ENCODE assay signal across 12 cellular contexts in genomic region chr5:134133995-134134541, GRCh38. TPM values are rescaled to one million over a fixed set of nuclear protein-coding genes. Genes with fewer than 3 reads are reported as not detected.
DNase-seq lines count a peak whose midpoint lies in the region; ATAC-seq, FAIRE-seq and TF ChIP-seq lines count a peak whose summit lies in the region.
"Had no signal": no experiment of that assay in that cellular context is flagged by ENCODE, and none has a peak within 500 bp of the region (broad histone marks: within the 10 kb centered on the region; RNA-seq: fewer than 3 reads in every experiment).

No MANE protein-coding gene starts in this region.

- no peak overlapping the region for H3K27ac Mint-ChIP-seq in activated naive CD4-positive, alpha-beta T cell treated with anti-CD3 and anti-CD28 coated beads for 36 hours
- peak overlapping the region; percentile 81 for H3K27ac Mint-ChIP-seq in activated CD4-positive, alpha-beta T cell treated with anti-CD3 and anti-CD28 coated beads, Interleukin-2, amount 10 ng/mL, durations not matched to agents 7 days and 5 days
- H3K27ac Mint-ChIP-seq in glutamatergic neuron (ENCODE audit: unreplicated experiment): no peak overlapping the region

- no peak for ATAC-seq in stimulated activated naive CD8-positive, alpha-beta T cell treated with anti-CD3 and anti-CD28 coated beads, Interleukin-15, Interleukin-2, amounts not matched to agents 100 U/mL and 50 U/mL, for 24 hours
- ATAC-seq: HCT116 had no signal

- no peak for TF ChIP-seq CTCF in glutamatergic neuron (IDR thresholded peaks at IDR 0.05; ENCODE audit: partially characterized antibody, unreplicated experiment)

- CTCF ChIA-PET in activated naive CD4-positive, alpha-beta T cell treated with anti-CD3 and anti-CD28 coated beads for 36 hours (lab: Charles Lee): interaction anchor here (0.6 to 25.6 kb wide), 6 partner anchors 11 to 93 kb away, joined by 3 to 593 read pairs (median 19); partner anchors contain the start of gene TCF7
- CTCF ChIA-PET in activated CD4-positive, alpha-beta T cell treated with anti-CD3 and anti-CD28 coated beads, Interleukin-2, amount 10 ng/mL, durations not matched to agents 7 days and 5 days (lab: Charles Lee): interaction anchor here (1.0 to 13.1 kb wide), 8 partner anchors 8 to 94 kb away, joined by 3 to 258 read pairs (median 4); no protein-coding TSS in a partner anchor

- intact Hi-C loops in activated naive CD4-positive, alpha-beta T cell treated with anti-CD3 and anti-CD28 coated beads for 36 hours (cut with micrococcal nuclease): loop anchor here (5.0 kb wide), 1 partner anchor 262 kb away; no protein-coding TSS in a partner anchor

- H3K9me3 Mint-ChIP-seq in activated naive CD4-positive, alpha-beta T cell treated with anti-CD3 and anti-CD28 coated beads for 36 hours: no peaks in the 10 kb centered on the region
- H3K9me3 Mint-ChIP-seq in activated CD4-positive, alpha-beta T cell treated with anti-CD3 and anti-CD28 coated beads, Interleukin-2, amount 10 ng/mL, durations not matched to agents 7 days and 5 days: no peaks in the 10 kb centered on the region
- peaks cover 3% of the 10 kb centered on the region for H3K9me3 Mint-ChIP-seq in glutamatergic neuron (ENCODE audit: unreplicated experiment)

- POLR2A ChIA-PET in activated CD4-positive, alpha-beta T cell treated with anti-CD3 and anti-CD28 coated beads, Interleukin-2, amount 10 ng/mL, durations not matched to agents 7 days and 5 days (lab: Charles Lee): no interaction called here

- DNase-seq in activated naive CD4-positive, alpha-beta T cell treated with Interleukin-2 at 50 U/mL for 16 hours: peak; percentile 1
- DNase-seq in activated naive CD4-positive, alpha-beta T cell treated with anti-CD3 and anti-CD28 coated beads for 36 hours: no peak
- no peak for DNase-seq in activated CD4-positive, alpha-beta T cell treated with anti-CD3 and anti-CD28 coated beads, Interleukin-2, amount 10 ng/mL, durations not matched to agents 7 days and 5 days
- peak; percentile 11 for DNase-seq in glutamatergic neuron
- DNase-seq in stimulated activated naive CD8-positive, alpha-beta T cell treated with anti-CD3 and anti-CD28 coated beads, Interleukin-15, Interleukin-2, amounts not matched to agents 100 U/mL and 50 U/mL, for 24 hours: peak; percentile 4
- no peak for DNase-seq in GM19239 (ENCODE audit: insufficient read length, low spot score)
- DNase-seq in nucleus accumbens (lab: John Stamatoyannopoulos, UW): no peak
- no peak for DNase-seq in glomerular visceral epithelial cell (ENCODE audit: extremely low spot score)
- DNase-seq: foreskin melanocyte, NCI-H1105 treated with DMSO at 0.1 percent for 48 hours, SIG-M5 had no signal

- no peaks in the 10 kb centered on the region for H3K27me3 Mint-ChIP-seq in activated naive CD4-positive, alpha-beta T cell treated with anti-CD3 and anti-CD28 coated beads for 36 hours (ENCODE audit: low read depth)
- no peaks in the 10 kb centered on the region for H3K27me3 Mint-ChIP-seq in activated CD4-positive, alpha-beta T cell treated with anti-CD3 and anti-CD28 coated beads, Interleukin-2, amount 10 ng/mL, durations not matched to agents 7 days and 5 days
- peaks cover 4% of the 10 kb centered on the region for H3K27me3 Mint-ChIP-seq in glutamatergic neuron (ENCODE audit: unreplicated experiment)

- H3K4me1 Mint-ChIP-seq in activated naive CD4-positive, alpha-beta T cell treated with anti-CD3 and anti-CD28 coated beads for 36 hours (ENCODE audit: low read depth): peaks cover 98% of the 10 kb centered on the region
- peaks cover 99% of the 10 kb centered on the region for H3K4me1 Mint-ChIP-seq in activated CD4-positive, alpha-beta T cell treated with anti-CD3 and anti-CD28 coated beads, Interleukin-2, amount 10 ng/mL, durations not matched to agents 7 days and 5 days
- peaks cover 3% of the 10 kb centered on the region for H3K4me1 Mint-ChIP-seq in glutamatergic neuron (ENCODE audit: low read depth, unreplicated experiment)

- H3K4me3 Mint-ChIP-seq in activated naive CD4-positive, alpha-beta T cell treated with anti-CD3 and anti-CD28 coated beads for 36 hours: no peak overlapping the region
- H3K4me3 Mint-ChIP-seq in activated CD4-positive, alpha-beta T cell treated with anti-CD3 and anti-CD28 coated beads, Interleukin-2, amount 10 ng/mL, durations not matched to agents 7 days and 5 days: no peak overlapping the region
- H3K4me3 Mint-ChIP-seq in glutamatergic neuron (ENCODE audit: unreplicated experiment): no peak overlapping the region

- no peak for FAIRE-seq in GM19239 (lab: Jason Lieb, UNC)

- H3K36me3 Mint-ChIP-seq in activated naive CD4-positive, alpha-beta T cell treated with anti-CD3 and anti-CD28 coated beads for 36 hours (ENCODE audit: low read depth): peaks cover 50% of the 10 kb centered on the region
- peaks cover 81% of the 10 kb centered on the region for H3K36me3 Mint-ChIP-seq in activated CD4-positive, alpha-beta T cell treated with anti-CD3 and anti-CD28 coated beads, Interleukin-2, amount 10 ng/mL, durations not matched to agents 7 days and 5 days (ENCODE audit: low read depth)
- peaks cover 9% of the 10 kb centered on the region for H3K36me3 Mint-ChIP-seq in glutamatergic neuron (ENCODE audit: unreplicated experiment)

RNA-seq across cellular contexts. Expression of gene TCF7, which starts 19.6 kb away (rescaled TPM):
- total RNA-seq in activated naive CD4-positive, alpha-beta T cell treated with anti-CD3 and anti-CD28 coated beads for 36 hours: 10 to 100 TPM; 87.9 to 92.3 TPM
- 100 to 1,000 TPM; 271 to 283 TPM for total RNA-seq in activated CD4-positive, alpha-beta T cell treated with anti-CD3 and anti-CD28 coated beads, Interleukin-2, amount 10 ng/mL, durations not matched to agents 7 days and 5 days
- 5.8 TPM for total RNA-seq in glutamatergic neuron (ENCODE audit: unreplicated experiment)

RNA-seq across cellular contexts. Expression of gene SKP1, which starts 42.7 kb away (rescaled TPM):
- total RNA-seq in activated naive CD4-positive, alpha-beta T cell treated with anti-CD3 and anti-CD28 coated beads for 36 hours: 100 to 1,000 TPM; 307 to 309 TPM
- 100 to 1,000 TPM; 194 to 197 TPM for total RNA-seq in activated CD4-positive, alpha-beta T cell treated with anti-CD3 and anti-CD28 coated beads, Interleukin-2, amount 10 ng/mL, durations not matched to agents 7 days and 5 days
- total RNA-seq in glutamatergic neuron (ENCODE audit: unreplicated experiment): 345 TPM

Comparison
In these comparisons a context has a peak if more than half of its experiments do, and no peak if none do; other contexts are left out.
1. DNase-seq: peak in activated naive CD4-positive, alpha-beta T cell treated with Interleukin-2 at 50 U/mL for 16 hours (single experiment), glutamatergic neuron (single experiment) and stimulated activated naive CD8-positive, alpha-beta T cell treated with anti-CD3 and anti-CD28 coated beads, Interleukin-15, Interleukin-2, amounts not matched to agents 100 U/mL and 50 U/mL, for 24 hours (single experiment); none in activated naive CD4-positive, alpha-beta T cell treated with anti-CD3 and anti-CD28 coated beads for 36 hours (single experiment), activated CD4-positive, alpha-beta T cell treated with anti-CD3 and anti-CD28 coated beads, Interleukin-2, amount 10 ng/mL, durations not matched to agents 7 days and 5 days (single experiment), GM19239 (single experiment), nucleus accumbens (0 of 56) and glomerular visceral epithelial cell (single experiment).
2. RNA of gene TCF7, which starts 19.6 kb away (total RNA-seq): 271 to 283 TPM in activated CD4-positive, alpha-beta T cell treated with anti-CD3 and anti-CD28 coated beads, Interleukin-2, amount 10 ng/mL, durations not matched to agents 7 days and 5 days and 87.9 to 92.3 TPM in activated naive CD4-positive, alpha-beta T cell treated with anti-CD3 and anti-CD28 coated beads for 36 hours; 5.8 TPM in glutamatergic neuron (single experiment); every median in the first group is over 10 times any median in the second.